Comparison of ENCODE assay signal across 30 cellular contexts in the genomic region with DNA sequence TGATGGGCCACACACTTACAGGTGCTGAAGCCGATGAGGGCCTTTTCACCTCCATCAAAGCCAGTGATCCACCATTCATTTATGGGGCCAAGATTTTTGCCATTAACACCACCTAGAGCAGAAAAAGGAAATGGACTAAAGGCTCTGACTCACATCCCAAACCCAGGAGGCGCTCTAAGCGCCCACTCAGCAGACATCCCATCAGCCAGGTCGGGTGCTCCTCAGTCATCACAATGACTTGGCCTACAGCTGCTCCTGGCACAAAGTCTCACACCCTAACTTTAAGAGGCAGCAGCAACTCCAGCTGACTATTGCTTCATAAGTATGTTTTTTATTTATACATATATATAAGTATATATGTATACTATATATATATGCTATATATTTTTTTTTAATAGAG. TPM values are rescaled to one million over a fixed set of nuclear protein-coding genes. Genes with fewer than 3 reads are reported as not detected.
DNase-seq lines count a peak whose midpoint lies in the region; ATAC-seq, FAIRE-seq and TF ChIP-seq lines count a peak whose summit lies in the region.
"Had no signal": no experiment of that assay in that cellular context is flagged by ENCODE, and none has a peak within 500 bp of the region (broad histone marks: within the 10 kb centered on the region; RNA-seq: fewer than 3 reads in every experiment).

No MANE protein-coding gene starts in this region.

- H3K9me3 Mint-ChIP-seq in H9: no peaks in the 10 kb centered on the region
- H3K9me3 Mint-ChIP-seq: activated CD4-positive, alpha-beta T cell treated with anti-CD3 and anti-CD28 coated beads, Interleukin-2, amount 10 ng/mL, durations not matched to agents 7 days and 5 days; nephron progenitor cell had no signal

- POLR2A ChIA-PET in RWPE1 (lab: Yijun Ruan, JAX; ENCODE audit: low non-redundant PET): no interaction called here

- no peaks in the 10 kb centered on the region for H3K79me1 ChIP-seq in H9 (ENCODE audit: insufficient read depth, low read depth, low read length, poor library complexity, severe bottlenecking)

- H2BK5ac ChIP-seq in H9 (ENCODE audit: insufficient read length, low read length): no peak overlapping the region

- peaks cover 54% of the 10 kb centered on the region for H3K36me3 ChIP-seq in fibroblast of lung (ENCODE audit: control insufficient read depth, insufficient read depth, low read length)

- H2AFZ ChIP-seq in H9 (ENCODE audit: low read length) (no peak overlapping the region), fibroblast of lung (ENCODE audit: low read length) (no peak overlapping the region)
- H2AFZ ChIP-seq: parathyroid adenoma had no signal

- H3K56ac ChIP-seq in H9 (ENCODE audit: insufficient read length, low read depth, low read length): no peak overlapping the region

- no peak for FAIRE-seq in GM12892 (lab: Jason Lieb, UNC)
- FAIRE-seq: endometrium, frontal cortex, GM18507, keratinocyte, RCC 7860 had no signal

- H3K14ac ChIP-seq in H9 (ENCODE audit: insufficient read depth, low read length): no peak overlapping the region

- H3T11ph ChIP-seq in H9 (ENCODE audit: low read length): no peak overlapping the region

- no peak overlapping the region for H2BK12ac ChIP-seq in H9 (ENCODE audit: insufficient read length, low read depth, low read length)

- no peak overlapping the region for H3K27ac ChIP-seq in H9 (ENCODE audit: insufficient read length, low read depth, low read length)
- H3K27ac ChIP-seq in fibroblast of lung (ENCODE audit: insufficient read depth, low read length): no peak overlapping the region
- no peak overlapping the region for H3K27ac ChIP-seq in RWPE1
- H3K27ac ChIP-seq: BLaER1, body of pancreas, coronary artery, parathyroid adenoma, upper lobe of left lung had no signal

- H3K4me2 ChIP-seq in H9 (ENCODE audit: insufficient read depth, insufficient read length, low read length) (no peak overlapping the region), fibroblast of lung (ENCODE audit: extremely low read depth, insufficient read depth, low read length) (no peak overlapping the region)
- H3K4me2 ChIP-seq: BLaER1 had no signal

- H3K79me2 ChIP-seq in H9 (ENCODE audit: insufficient read depth, low read length) (no peaks in the 10 kb centered on the region), fibroblast of lung (ENCODE audit: control insufficient read depth, insufficient read depth, low read length) (no peaks in the 10 kb centered on the region)
- H3K79me2 ChIP-seq: parathyroid adenoma had no signal

- no peaks in the 10 kb centered on the region for H3K4me1 Mint-ChIP-seq in H9
- H3K4me1 Mint-ChIP-seq: activated CD4-positive, alpha-beta T cell treated with anti-CD3 and anti-CD28 coated beads, Interleukin-2, amount 10 ng/mL, durations not matched to agents 7 days and 5 days; nephron progenitor cell had no signal

- H4K20me1 ChIP-seq in H9 (ENCODE audit: control insufficient read depth, insufficient read depth, insufficient read length) (no peaks in the 10 kb centered on the region), fibroblast of lung (ENCODE audit: control insufficient read depth, extremely low read depth, insufficient read depth, low read length) (no peaks in the 10 kb centered on the region)

- no peak for ATAC-seq in GM18873 (IDR thresholded peaks at IDR 0.05; ENCODE audit: low FRiP score, unreplicated experiment)
- ATAC-seq: body of pancreas, right cardiac atrium had no signal

- H3K4me3 ChIP-seq in fibroblast of lung (replicated peaks in 1 of 4; ENCODE audit: control extremely low read depth in 1 of 4, insufficient read depth in 1 of 4, low read depth in 3 of 4, low read length in 4 of 4): no peak overlapping the region
- H3K4me3 ChIP-seq: BLaER1, body of pancreas, coronary artery, HAP-1, upper lobe of left lung had no signal

- peaks cover 59 to 96% (median 95%) of the 10 kb centered on the region in 3 experiments for H3K36me3 Mint-ChIP-seq in H9 (ENCODE audit: insufficient read depth in 1 of 3, low read depth in 3 of 3)

- no peak overlapping the region for H2BK120ac ChIP-seq in H9 (ENCODE audit: low read depth, low read length, poor library complexity, severe bottlenecking)

- H3K23me2 ChIP-seq in H9 (ENCODE audit: insufficient read length, low read depth, low read length, poor library complexity, severe bottlenecking): no peaks in the 10 kb centered on the region

- H3K9me3 ChIP-seq in H9 (ENCODE audit: control insufficient read depth, low read depth, low read length): no peaks in the 10 kb centered on the region
- no peaks in the 10 kb centered on the region for H3K9me3 ChIP-seq in fibroblast of lung (ENCODE audit: control insufficient read depth, insufficient read depth, low read depth, low read length)
- H3K9me3 ChIP-seq: BLaER1, body of pancreas, HAP-1, upper lobe of left lung had no signal

- no peak overlapping the region for H4K91ac ChIP-seq in H9 (ENCODE audit: insufficient read length, low read depth, low read length)

- H4K8ac ChIP-seq in H9 (replicated peaks; ENCODE audit: insufficient read length, low read depth, low read length): no peak overlapping the region

- no peak overlapping the region for H3K27ac Mint-ChIP-seq in H9
- H3K27ac Mint-ChIP-seq: activated CD4-positive, alpha-beta T cell treated with anti-CD3 and anti-CD28 coated beads, Interleukin-2, amount 10 ng/mL, durations not matched to agents 7 days and 5 days; nephron progenitor cell had no signal

- no peak overlapping the region for H2AK5ac ChIP-seq in H9 (ENCODE audit: insufficient read length, low read length)

- no peak overlapping the region for H3K4me3 Mint-ChIP-seq in H9
- H3K4me3 Mint-ChIP-seq: activated CD4-positive, alpha-beta T cell treated with anti-CD3 and anti-CD28 coated beads, Interleukin-2, amount 10 ng/mL, durations not matched to agents 7 days and 5 days; nephron progenitor cell had no signal

- no CpG with 5 or more reads among the region's 4 CpGs for WGBS in H9 (ENCODE audit: extremely low coverage, insufficient read length, low lambda C conversion rate)

- TF ChIP-seq CTCF in H9 (conservative IDR thresholded peaks at IDR 0.05) (0 out of 3 replicates have a peak, but pooled peaks have one; percentile 18), fibroblast of lung (conservative IDR thresholded peaks at IDR 0.05 in 1 of 2, IDR thresholded peaks at IDR 0.05 in 1 of 2; ENCODE audit: low read depth in 1 of 2, low read length in 2 of 2) (no peak), RWPE1 (conservative IDR thresholded peaks at IDR 0.05; ENCODE audit: low read depth) (no peak)

- no peak for TF ChIP-seq POLR2A in GM12892 (IDR thresholded peaks at IDR 0.05; ENCODE audit: low read depth, low read length)

- H3K4ac ChIP-seq in H9 (ENCODE audit: low read depth, low read length): no peak overlapping the region

- no peaks in the 10 kb centered on the region for H3K27me3 Mint-ChIP-seq in H9 (ENCODE audit: low read depth)
- H3K27me3 Mint-ChIP-seq: activated CD4-positive, alpha-beta T cell treated with anti-CD3 and anti-CD28 coated beads, Interleukin-2, amount 10 ng/mL, durations not matched to agents 7 days and 5 days had no signal

- no peak overlapping the region for H4K5ac ChIP-seq in H9 (ENCODE audit: insufficient read length, low read depth, low read length)

- no peaks in the 10 kb centered on the region for H3K4me1 ChIP-seq in H9 (ENCODE audit: insufficient read depth, low read length)
- no peaks in the 10 kb centered on the region for H3K4me1 ChIP-seq in fibroblast of lung (ENCODE audit: control insufficient read depth, extremely low read depth, insufficient read depth, low read length)
- H3K4me1 ChIP-seq: BLaER1, body of pancreas, HAP-1, parathyroid adenoma, upper lobe of left lung had no signal

- H3K27me3 ChIP-seq in H9 (ENCODE audit: insufficient read depth, low read length) (no peaks in the 10 kb centered on the region), fibroblast of lung (ENCODE audit: control insufficient read depth, insufficient read depth, low read length) (no peaks in the 10 kb centered on the region)
- H3K27me3 ChIP-seq: BLaER1, body of pancreas, upper lobe of left lung had no signal

- H3K9ac ChIP-seq in H9 (ENCODE audit: extremely low read depth, insufficient read length, low read length) (no peak overlapping the region), fibroblast of lung (ENCODE audit: insufficient read depth, low read length) (no peak overlapping the region)
- H3K9ac ChIP-seq: BLaER1, parathyroid adenoma had no signal

- CTCF ChIA-PET in RWPE1 (lab: Yijun Ruan, JAX): no interaction called here

- H2BK20ac ChIP-seq in H9 (ENCODE audit: low read depth, low read length, poor library complexity, severe bottlenecking): no peak overlapping the region

- H3K23ac ChIP-seq in H9 (ENCODE audit: insufficient read length, low read depth, low read length): no peak overlapping the region

- peak; percentile 8 for DNase-seq in A172 (ENCODE audit: low spot score)
- no peak for DNase-seq in H9
- DNase-seq in RKO (ENCODE audit: low spot score): peak; percentile 63
- DNase-seq in fibroblast of lung (ENCODE audit: low read depth in 2 of 2): peak; percentile 8
- DNase-seq in GM12892 (ENCODE audit: insufficient read length): no peak
- DNase-seq in activated CD8-positive, alpha-beta memory T cell treated with anti-CD3 and anti-CD28 coated beads, Interleukin-2, amount 50 U/mL, for 4 hours: no peak
- DNase-seq in RWPE1 (ENCODE audit: low spot score): no peak
- DNase-seq: ACHN; activated CD4-positive, alpha-beta T cell treated with anti-CD3 and anti-CD28 coated beads, Interleukin-2, amount 10 ng/mL, durations not matched to agents 7 days and 5 days; activated CD8-positive, alpha-beta memory T cell treated with anti-CD3 and anti-CD28 coated beads, Interleukin-2, amount 50 U/mL, for 48 hours; activated effector memory CD4-positive, alpha-beta T cell treated with anti-CD3 and anti-CD28 coated beads, Interleukin-2, amount 50 U/mL, for 16 hours; body of pancreas; hypothalamus; Kasumi-1; NCI-H1436; NCI-H510A; nephron progenitor cell; NK-92 treated with Interleukin-12 subunit alpha and Interleukin-12 subunit beta, amount 100 ng/mL, for 24 hours; right cardiac atrium; upper lobe of left lung had no signal

- H3K18ac ChIP-seq in H9 (ENCODE audit: insufficient read length, low read depth, low read length): no peak overlapping the region

- H2BK15ac ChIP-seq in H9 (ENCODE audit: low read depth, low read length): no peak overlapping the region

RNA-seq across cellular contexts. Expression of gene EIF3G, which starts 36.1 kb away (rescaled TPM):
- 305 and 379 TPM in 2 replicates for total RNA-seq in A172 (2014; rRNA removed; shearing (Covaris generic))
- total RNA-seq in H9 (2021) (290 and 296 TPM in 2 replicates), fibroblast of lung (296 and 385 TPM in 2 replicates)
- 169 and 236 TPM in 2 replicates for polyA plus RNA-seq in fibroblast of lung
- polyA plus RNA-seq in fibroblast of lung (2012): 190 and 275 TPM in 2 replicates
- 106 and 110 TPM in 2 replicates for polyA minus RNA-seq in fibroblast of lung (ENCODE audit: low replicate concordance)
- 129 TPM for polyA plus RNA-seq in GM12892 (2012; ENCODE audit: missing spikeins)

RNA-seq across cellular contexts. Expression of gene DNMT1, which starts 38.9 kb away (rescaled TPM):
- 99.5 and 132 TPM in 2 replicates for total RNA-seq in A172 (2014; rRNA removed; shearing (Covaris generic))
- total RNA-seq in H9 (2021): 206 and 227 TPM in 2 replicates
- 22.6 and 33.7 TPM in 2 replicates for total RNA-seq in fibroblast of lung
- polyA plus RNA-seq in fibroblast of lung: 36.7 and 88.4 TPM in 2 replicates
- polyA plus RNA-seq in fibroblast of lung (2012): 58.7 and 115 TPM in 2 replicates
- polyA minus RNA-seq in fibroblast of lung (ENCODE audit: low replicate concordance): 86.4 and 194 TPM in 2 replicates
- 122 TPM for polyA plus RNA-seq in GM12892 (2012; ENCODE audit: missing spikeins)

RNA-seq across cellular contexts. Expression of gene P2RY11, which starts 44.3 kb away (rescaled TPM):
- total RNA-seq in A172 (2014; rRNA removed; shearing (Covaris generic)): 1.5 and 2.9 TPM in 2 replicates
- total RNA-seq in H9 (2021) (60.6 and 63.7 TPM in 2 replicates), fibroblast of lung (2.6 and 3.3 TPM in 2 replicates)
- polyA plus RNA-seq in fibroblast of lung: 0.68 and 0.88 TPM in 2 replicates
- 2.8 and 3.2 TPM in 2 replicates for polyA plus RNA-seq in fibroblast of lung (2012)
- 0.96 and 8.7 TPM in 2 replicates for polyA minus RNA-seq in fibroblast of lung (ENCODE audit: low replicate concordance)
- 11.0 TPM for polyA plus RNA-seq in GM12892 (2012; ENCODE audit: missing spikeins)

RNA-seq across cellular contexts. Expression of gene PPAN, which starts 49.7 kb away (rescaled TPM):
- total RNA-seq in A172 (2014; rRNA removed; shearing (Covaris generic)): 27.6 and 34.6 TPM in 2 replicates
- total RNA-seq in H9 (2021): 150 and 157 TPM in 2 replicates
- total RNA-seq in fibroblast of lung: 22.6 and 26.5 TPM in 2 replicates
- 15.3 and 19.7 TPM in 2 replicates for polyA plus RNA-seq in fibroblast of lung
- 23.1 and 33.0 TPM in 2 replicates for polyA plus RNA-seq in fibroblast of lung (2012)
- 54.1 and 151 TPM in 2 replicates for polyA minus RNA-seq in fibroblast of lung (ENCODE audit: low replicate concordance)
- 61.1 TPM for polyA plus RNA-seq in GM12892 (2012; ENCODE audit: missing spikeins)

RNA-seq across cellular contexts. Expression of gene ANGPTL6, which starts 53.4 kb away (rescaled TPM):
- total RNA-seq in A172 (2014; rRNA removed; shearing (Covaris generic)): 0.47 and 0.86 TPM in 2 replicates
- total RNA-seq in H9 (2021): 0.18 and 0.26 TPM in 2 replicates
- total RNA-seq in fibroblast of lung: 0.26 and 0.33 TPM in 2 replicates
- polyA plus RNA-seq in fibroblast of lung: 0.12 and 0.14 TPM in 2 replicates
- 0.15 and 0.16 TPM in 2 replicates for polyA plus RNA-seq in fibroblast of lung (2012)
- 0.44 TPM in 1 of 2 replicates, not detected in the other for polyA minus RNA-seq in fibroblast of lung (ENCODE audit: low replicate concordance)
- polyA plus RNA-seq in GM12892 (2012; ENCODE audit: missing spikeins): 16.8 TPM
- total RNA-seq: body of pancreas, frontal cortex, right cardiac atrium had no signal

Comparison
In these comparisons a context has a peak if more than half of its experiments do, and no peak if none do; other contexts are left out.
1. DNase-seq: peak in A172 (single experiment), RKO (single experiment) and fibroblast of lung (2 of 2); none in H9 (single experiment), GM12892 (single experiment), activated CD8-positive, alpha-beta memory T cell treated with anti-CD3 and anti-CD28 coated beads, Interleukin-2, amount 50 U/mL, for 4 hours (single experiment) and RWPE1 (single experiment).
2. RNA of gene P2RY11, which starts 44.3 kb away (total RNA-seq): 60.6 to 63.7 TPM in H9; 2.6 to 3.3 TPM in fibroblast of lung and 1.5 to 2.9 TPM in A172; every median in the first group is over 10 times any median in the second.